17 cellular contexts compared by ENCODE assay signal in the genomic region with DNA sequence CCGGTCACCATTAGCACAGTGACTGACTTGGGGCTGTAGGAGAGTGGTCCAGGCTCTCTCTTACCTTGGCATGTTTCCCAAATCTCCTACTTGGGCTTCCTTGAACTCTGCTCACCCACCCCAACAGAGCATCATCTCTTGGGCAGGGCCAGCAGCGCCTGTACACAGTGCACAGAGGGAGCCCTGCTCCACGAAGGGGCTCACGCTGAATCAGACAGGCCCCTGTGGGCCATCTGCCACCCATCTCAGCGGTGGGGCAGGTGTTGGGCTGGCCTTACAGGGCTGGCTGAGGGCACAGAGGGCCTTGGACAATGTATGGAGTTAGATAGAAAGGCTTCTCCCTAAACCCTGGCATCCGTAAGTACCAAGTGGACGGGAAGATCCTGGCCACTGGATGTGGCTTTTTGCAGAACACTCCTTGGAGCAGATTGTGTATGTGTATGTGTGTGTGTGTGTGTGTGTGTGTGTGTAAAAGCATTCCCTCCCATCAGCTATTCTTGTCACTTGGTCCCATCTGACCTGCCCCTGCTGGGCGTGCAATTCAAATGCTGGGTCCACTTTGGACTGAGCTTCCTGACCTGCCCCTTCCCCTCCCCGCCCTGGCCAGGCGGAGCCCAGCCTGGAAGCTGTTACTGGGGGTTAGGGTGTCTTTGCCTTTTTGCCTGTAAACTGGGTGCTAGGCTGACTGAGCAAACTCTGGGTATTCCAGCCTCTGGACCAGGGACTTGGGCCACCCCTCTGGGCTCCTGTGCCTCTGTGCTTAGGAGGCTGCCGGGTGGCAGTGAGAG. TPM values are rescaled to one million over a fixed set of nuclear protein-coding genes. Genes with fewer than 3 reads are reported as not detected.
DNase-seq lines count a peak whose midpoint lies in the region; ATAC-seq, FAIRE-seq and TF ChIP-seq lines count a peak whose summit lies in the region.
"Had no signal": no experiment of that assay in that cellular context is flagged by ENCODE, and none has a peak within 500 bp of the region (broad histone marks: within the 10 kb centered on the region; RNA-seq: fewer than 3 reads in every experiment).

No MANE protein-coding gene starts in this region.

- no peak overlapping the region for H3K4me2 ChIP-seq in HepG2 (ENCODE audit: low read depth, low read length)

- no TSS peak for BruUV-seq in HepG2 (replicated peaks; lab: Mats Ljungman, UMichigan)

- no peaks in the 10 kb centered on the region for H3K79me2 ChIP-seq in HepG2 (ENCODE audit: insufficient read depth, low read length)

- CTCF ChIA-PET in HepG2 (lab: Yijun Ruan, JAX; ENCODE audit: low intra/inter-chr PET ratio, low total read pairs) = no interaction called here

- TF ChIP-seq EP300 in HepG2 (IDR thresholded peaks at IDR 0.05; ENCODE audit: low read depth in 2 of 2, low read length in 2 of 2) (no peak), HepG2 (CRISPR knock-in tag; IDR thresholded peaks at IDR 0.05; ENCODE audit: borderline replicate concordance) (no peak)

- H3K4me1 Mint-ChIP-seq in progenitor cell of endocrine pancreas (ENCODE audit: low read depth) = peaks cover 11% of the 10 kb centered on the region

- no peaks in the 10 kb centered on the region for H4K20me1 ChIP-seq in HepG2 (ENCODE audit: insufficient read depth, low read length)

- H2AFZ ChIP-seq in HepG2 (ENCODE audit: low read length) = no peak overlapping the region

- H3K27ac Mint-ChIP-seq in progenitor cell of endocrine pancreas = no peak overlapping the region

- no peak overlapping the region for H3K4me3 Mint-ChIP-seq in progenitor cell of endocrine pancreas (ENCODE audit: low read depth)

- TF ChIP-seq RAD21 in HepG2 (CRISPR knock-in tag; IDR thresholded peaks at IDR 0.05) = no peak

- H3K27me3 ChIP-seq in HepG2 (ENCODE audit: control insufficient read depth in 1 of 2, insufficient read depth in 2 of 2, low read length in 2 of 2) = peaks cover 9 to 58% of the 10 kb centered on the region in 2 experiments; a peak in 4 of 5 replicates
- H3K27me3 ChIP-seq in subcutaneous abdominal adipose tissue (ENCODE audit: control insufficient read depth in 5 of 5, insufficient read depth in 4 of 5, low read length in 5 of 5) = no peaks in the 10 kb centered on the region
- no peaks in the 10 kb centered on the region for H3K27me3 ChIP-seq in adrenal gland
- H3K27me3 ChIP-seq: cardiac muscle cell, left lung, ovary, transverse colon had no signal

- H3K27ac ChIP-seq in caudate nucleus (ENCODE audit: low read depth, low read length) (peak overlapping the region; percentile 33), HepG2 (ENCODE audit: extremely low read length, insufficient read depth, low read length) (no peak overlapping the region), subcutaneous abdominal adipose tissue (ENCODE audit: low read depth, low read length) (peak overlapping the region; percentile 30), adrenal gland (peak overlapping the region in 1 of 5 donors; percentile 76)
- H3K27ac ChIP-seq: cardiac muscle cell, left lung had no signal

- WGBS in HepG2 (ENCODE audit: low lambda C conversion rate) = 49% methylated on average over 9 of the region's 11 CpGs
- 83 to 97% (median 87%) methylated on average over 5 to 11 of the region's 11 CpGs for WGBS in adrenal gland, 4 donors

- DNase-seq in NCI-H82 (lab: John Stamatoyannopoulos, UW) (peak; percentile 64), NCI-H82 treated with DMSO at 0.1 percent for 48 hours (lab: John Stamatoyannopoulos, UW; ENCODE audit: unreplicated experiment) (no peak), caudate nucleus (lab: John Stamatoyannopoulos, UW) (no peak), HepG2 (ENCODE audit: low spot score) (no peak), progenitor cell of endocrine pancreas (ENCODE audit: low spot score, unreplicated experiment) (no peak), adrenal gland (no peak)
- DNase-seq: activated CD4-positive, CD25-positive, alpha-beta regulatory T cell; activated CD8-positive, alpha-beta memory T cell treated with anti-CD3 and anti-CD28 coated beads for 24 hours; effector memory CD4-positive, alpha-beta T cell; GOT3; Kasumi-1; ovary; transverse colon had no signal

- H3K9me3 Mint-ChIP-seq in progenitor cell of endocrine pancreas (ENCODE audit: low read depth) = no peaks in the 10 kb centered on the region

- intact Hi-C loops in HepG2 (cut with micrococcal nuclease; ENCODE audit: unreplicated experiment) = no loop called here
- intact Hi-C loops in adrenal gland (cut with DNase I) = no loop called here

- no peak for TF ChIP-seq POLR2A in HepG2 (IDR thresholded peaks at IDR 0.05; ENCODE audit: insufficient read depth in 1 of 2, low read depth in 2 of 2, low read length in 2 of 2)
- no peak for TF ChIP-seq POLR2A in adrenal gland (IDR thresholded peaks at IDR 0.05)

- no peak overlapping the region for H3K4me3 ChIP-seq in HepG2 (replicated peaks in 1 of 3; ENCODE audit: insufficient read depth in 1 of 3, low read depth in 2 of 3, low read length in 3 of 3)
- H3K4me3 ChIP-seq in subcutaneous abdominal adipose tissue (ENCODE audit: low read depth in 1 of 5, low read length in 5 of 5) = no peak overlapping the region
- no peak overlapping the region for H3K4me3 ChIP-seq in adrenal gland
- H3K4me3 ChIP-seq: cardiac muscle cell, left lung, ovary, transverse colon had no signal

- peaks cover 26% of the 10 kb centered on the region for H3K4me1 ChIP-seq in HepG2 (ENCODE audit: insufficient read depth, low read length)
- peaks cover 4 to 44% (median 30%) of the 10 kb centered on the region in 5 donors for H3K4me1 ChIP-seq in subcutaneous abdominal adipose tissue (ENCODE audit: control insufficient read depth in 5 of 5, insufficient read depth in 5 of 5, low read length in 5 of 5)
- H3K4me1 ChIP-seq in adrenal gland (replicated peaks in 1 of 2) = peaks cover 4 to 14% of the 10 kb centered on the region in 2 donors

- TF ChIP-seq CTCF in HepG2 (CRISPR knock-in tag; IDR thresholded peaks at IDR 0.05) = no peak
- TF ChIP-seq CTCF in progenitor cell of endocrine pancreas (IDR thresholded peaks at IDR 0.05; ENCODE audit: unreplicated experiment) = no peak
- no peak for TF ChIP-seq CTCF in adrenal gland (IDR thresholded peaks at IDR 0.05)

- no peak overlapping the region for H3K9ac ChIP-seq in HepG2 (ENCODE audit: insufficient read depth, low read depth, low read length)
- no peak overlapping the region for H3K9ac ChIP-seq in subcutaneous abdominal adipose tissue (ENCODE audit: low read length in 5 of 5)

- in situ Hi-C loops in HepG2 (cut with HindIII; ENCODE audit: extremely low pct_ligation_motif_present, low pct_unique_long_range_greater_than_20kb) = no loop called here

- POLR2A ChIA-PET in HepG2 (lab: Yijun Ruan, JAX) = no interaction called here

- peaks cover 4% of the 10 kb centered on the region for H3K27me3 Mint-ChIP-seq in progenitor cell of endocrine pancreas

- FAIRE-seq in HepG2 (lab: Jason Lieb, UNC) = peak; percentile 26

- no peaks in the 10 kb centered on the region for H3K36me3 Mint-ChIP-seq in progenitor cell of endocrine pancreas (ENCODE audit: insufficient read depth)

- ATAC-seq in HepG2 = peak; percentile 66
- ATAC-seq in HG03039 (IDR thresholded peaks at IDR 0.05; ENCODE audit: unreplicated experiment) = no peak
- ATAC-seq: left lung had no signal

- no peaks in the 10 kb centered on the region for H3K9me3 ChIP-seq in HepG2 (ENCODE audit: low read length)
- H3K9me3 ChIP-seq in subcutaneous abdominal adipose tissue (ENCODE audit: control insufficient read depth in 5 of 5, low read length in 5 of 5) = no peaks in the 10 kb centered on the region
- H3K9me3 ChIP-seq in adrenal gland (replicated peaks in 1 of 3) = no peaks in the 10 kb centered on the region
- H3K9me3 ChIP-seq: left lung, ovary, transverse colon had no signal

- H3K36me3 ChIP-seq in HepG2 (replicated peaks in 1 of 2; ENCODE audit: control insufficient read depth in 1 of 2, insufficient read depth in 2 of 2, low read length in 2 of 2) (no peaks in the 10 kb centered on the region), subcutaneous abdominal adipose tissue (ENCODE audit: control insufficient read depth in 5 of 5, insufficient read depth in 5 of 5, low read length in 5 of 5) (no peaks in the 10 kb centered on the region), adrenal gland (replicated peaks in 1 of 2) (no peaks in the 10 kb centered on the region)
- H3K36me3 ChIP-seq: cardiac muscle cell, left lung, ovary, transverse colon had no signal

TF ChIP-seq in HepG2, 621 proteins besides CTCF, POLR2A, EP300 and RAD21:
- TF ChIP-seq WIZ (CRISPR knock-in tag; IDR thresholded peaks at IDR 0.05) (no peak), ZNF138 (CRISPR knock-in tag; IDR thresholded peaks at IDR 0.05; ENCODE audit: low read depth) (0 out of 2 replicates have a peak, but pooled peaks have one; percentile 34), PAX8 (CRISPR knock-in tag; IDR thresholded peaks at IDR 0.05; ENCODE audit: borderline replicate concordance) (no peak), ZNF329 (CRISPR knock-in tag; IDR thresholded peaks at IDR 0.05; ENCODE audit: low read depth) (no peak)

RNA-seq across cellular contexts. Expression of gene CDC42EP4, which starts 25.0 kb away (rescaled TPM):
- total RNA-seq in HepG2 (2016; rRNA removed; fragmentation: Illumina TruSeq; extraction: Trizol) (54.0 and 55.0 TPM in 2 replicates), progenitor cell of endocrine pancreas (66.0 and 77.9 TPM in 2 replicates), adrenal gland (100 to 1,000 TPM in 6 of 8 donors, 10 to 100 TPM in 2; 87.4 to 172 (median 118) TPM)
- 13.5 and 14.9 TPM in 2 replicates for total RNA-seq in HepG2 (2016; cell fraction: cytosol; rRNA removed; fragmentation: Illumina TruSeq; extraction: Trizol; ENCODE audit: low read depth)
- total RNA-seq in HepG2 (2016; cell fraction: insoluble cytoplasmic fraction; rRNA removed; fragmentation: Illumina TruSeq; extraction: Trizol) = 45.9 and 55.1 TPM in 2 replicates
- 45.7 and 51.9 TPM in 2 replicates for total RNA-seq in HepG2 (2016; cell fraction: membrane; rRNA removed; fragmentation: Illumina TruSeq; extraction: Trizol)
- total RNA-seq in HepG2 (2016; cell fraction: nucleus; rRNA removed; fragmentation: Illumina TruSeq; extraction: Trizol) = 34.9 and 36.1 TPM in 2 replicates
- polyA plus RNA-seq in HepG2 (2011; rRNA removed) (19.0 and 21.7 TPM in 2 replicates), adrenal gland (10 to 100 TPM; 24.4 to 43.0 (median 37.6) TPM)
- polyA plus RNA-seq in HepG2 (2011; cell fraction: cytosol; rRNA removed) = 16.2 and 20.1 TPM in 2 replicates
- 18.6 and 24.3 TPM in 2 replicates for polyA plus RNA-seq in HepG2 (2011; cell fraction: nucleus; rRNA removed)
- polyA plus RNA-seq in HepG2 (2012) = 18.4 and 22.4 TPM in 2 replicates
- 11.7 and 14.2 TPM in 2 replicates for polyA plus RNA-seq in HepG2 (2016; cell fraction: cytosol; fragmentation: Illumina TruSeq; extraction: Trizol; ENCODE audit: low read depth)
- 58.7 and 66.8 TPM in 2 replicates for polyA plus RNA-seq in HepG2 (2016; cell fraction: insoluble cytoplasmic fraction; fragmentation: Illumina TruSeq; extraction: Trizol; ENCODE audit: low read depth)
- polyA plus RNA-seq in HepG2 (2016; cell fraction: membrane; fragmentation: Illumina TruSeq; extraction: Trizol; ENCODE audit: low read depth) = 37.7 and 41.8 TPM in 2 replicates
- 41.4 and 43.9 TPM in 2 replicates for polyA plus RNA-seq in HepG2 (2016; cell fraction: nucleus; fragmentation: Illumina TruSeq; extraction: Trizol; ENCODE audit: insufficient read depth, low read depth)
- 68.4 and 91.9 TPM in 2 replicates for polyA minus RNA-seq in HepG2 (2011; rRNA and poly(A)+ RNA removed; ENCODE audit: low replicate concordance)
- 25.3 and 26.4 TPM in 2 replicates for polyA minus RNA-seq in HepG2 (2011; cell fraction: cytosol; rRNA and poly(A)+ RNA removed)
- 32.3 and 36.9 TPM in 2 replicates for polyA minus RNA-seq in HepG2 (2011; cell fraction: nucleus; rRNA and poly(A)+ RNA removed)
